Comparison of ENCODE assay signal across 22 cellular contexts in genomic region chr14:66910306-66910705, GRCh38.
DNase-seq lines count a peak whose midpoint lies in the region; ATAC-seq and TF ChIP-seq lines count a peak whose summit lies in the region.
"Had no signal": no experiment of that assay in that cellular context is flagged by ENCODE, and none has a peak within 500 bp of the region (broad histone marks: within the 10 kb centered on the region; RNA-seq: fewer than 3 reads in every experiment).

No MANE protein-coding gene starts in this region.

- no peak overlapping the region for H2AFZ ChIP-seq in GM23338

- TF ChIP-seq CTCF in fibroblast of villous mesenchyme (IDR thresholded peaks at IDR 0.05; ENCODE audit: insufficient read depth, low read depth, low read length) (no peak), GM23338 (conservative IDR thresholded peaks at IDR 0.05; ENCODE audit: low read depth in 2 of 2) (no peak)

- no peaks in the 10 kb centered on the region for H3K36me3 ChIP-seq in adipocyte (ENCODE audit: control insufficient read depth, insufficient read depth, low read length, severe bottlenecking)
- no peaks in the 10 kb centered on the region for H3K36me3 ChIP-seq in GM23338 (ENCODE audit: insufficient read depth)
- H3K36me3 ChIP-seq: SJSA1 had no signal

- H3K9ac ChIP-seq in adipocyte (ENCODE audit: low read length) = no peak overlapping the region

- H4K20me1 ChIP-seq in GM23338 (replicated peaks; ENCODE audit: insufficient read depth) = no peaks in the 10 kb centered on the region

- H3K4me1 ChIP-seq in adipocyte (ENCODE audit: control insufficient read depth, insufficient read depth, low read length) (no peaks in the 10 kb centered on the region), GM23338 (ENCODE audit: insufficient read depth) (no peaks in the 10 kb centered on the region)
- H3K4me1 ChIP-seq: SJSA1 had no signal

- no peaks in the 10 kb centered on the region for H3K9me2 ChIP-seq in GM23338 (ENCODE audit: insufficient read depth)

- H3K4me3 ChIP-seq in adipocyte (ENCODE audit: low read length) (no peak overlapping the region), fibroblast of villous mesenchyme (ENCODE audit: low read depth, low read length) (no peak overlapping the region), GM23338 (no peak overlapping the region)
- H3K4me3 ChIP-seq: SJSA1 had no signal

- no peaks in the 10 kb centered on the region for H3K27me3 Mint-ChIP-seq in GM23338 (ENCODE audit: insufficient read depth, low read depth, poor library complexity)
- H3K27me3 Mint-ChIP-seq: CD8-positive, alpha-beta memory T cell had no signal

- no peaks in the 10 kb centered on the region for H3F3A ChIP-seq in GM23338 (replicated peaks; ENCODE audit: low read depth)

- no peaks in the 10 kb centered on the region for H3K36me3 Mint-ChIP-seq in GM23338 (ENCODE audit: low read depth)

- no peaks in the 10 kb centered on the region for H3K4me1 Mint-ChIP-seq in GM23338
- H3K4me1 Mint-ChIP-seq: CD8-positive, alpha-beta memory T cell had no signal

- H3K27ac Mint-ChIP-seq in GM23338 = no peak overlapping the region
- H3K27ac Mint-ChIP-seq: CD8-positive, alpha-beta memory T cell had no signal

- DNase-seq in HCEC 1CT = peak; percentile 24
- peak; percentile 41 for DNase-seq in adipocyte (ENCODE audit: low read depth)
- DNase-seq in fibroblast of villous mesenchyme (ENCODE audit: low read depth) = peak; percentile 52
- no peak for DNase-seq in GM23338 (ENCODE audit: low spot score)
- DNase-seq in dermis blood vessel endothelial cell = no peak
- no peak for DNase-seq in activated CD8-positive, alpha-beta memory T cell treated with anti-CD3 and anti-CD28 coated beads, Interleukin-2, amount 50 U/mL, for 4 hours
- DNase-seq in hepatic stellate cell (ENCODE audit: low spot score) = no peak
- DNase-seq: C1 segment of cervical spinal cord; Calu3; CD8-positive, alpha-beta memory T cell; DMS153; GF-D8; H7; KG1; NCI-H1105; NCI-H146; NCI-H2029 treated with DMSO at 0.1 percent for 48 hours; NCI-H226; NCI-H524 treated with DMSO at 0.1 percent for 48 hours; NCI-H82 had no signal

- no peaks in the 10 kb centered on the region for H3K79me2 ChIP-seq in GM23338 (replicated peaks; ENCODE audit: insufficient read depth)

- no peak for ATAC-seq in GM23338
- ATAC-seq: Right ventricle myocardium inferior had no signal

- H3K27me3 ChIP-seq in adipocyte (replicated peaks; ENCODE audit: control insufficient read depth, insufficient read depth, low read length) (no peaks in the 10 kb centered on the region), GM23338 (ENCODE audit: insufficient read depth) (no peaks in the 10 kb centered on the region)
- H3K27me3 ChIP-seq: SJSA1 had no signal

- H3K9me3 ChIP-seq in adipocyte (ENCODE audit: control insufficient read depth, low read length) = no peaks in the 10 kb centered on the region
- H3K9me3 ChIP-seq: SJSA1 had no signal

- H3K4me2 ChIP-seq in GM23338 = no peak overlapping the region

- no peak overlapping the region for H3K27ac ChIP-seq in GM23338 (ENCODE audit: low read depth)
- H3K27ac ChIP-seq: SJSA1 had no signal

- H3K9me3 Mint-ChIP-seq in GM23338 = no peaks in the 10 kb centered on the region

- H3K4me3 Mint-ChIP-seq in GM23338 = no peak overlapping the region
- H3K4me3 Mint-ChIP-seq: CD8-positive, alpha-beta memory T cell had no signal

TF ChIP-seq in GM23338, 12 proteins besides CTCF, POLR2A, EP300 and RAD21:
- TF ChIP-seq JUNB (IDR thresholded peaks at IDR 0.05; ENCODE audit: unreplicated experiment) (no peak), EZH2phosphoT487 (IDR thresholded peaks at IDR 0.05; ENCODE audit: unreplicated experiment) (no peak), ZNF114 (CRISPR knock-in tag; IDR thresholded peaks at IDR 0.05) (no peak)

Comparison
In these comparisons a context has a peak if more than half of its experiments do, and no peak if none do; other contexts are left out.
1. DNase-seq: peak in HCEC 1CT (single experiment), adipocyte (single experiment) and fibroblast of villous mesenchyme (single experiment); none in GM23338 (single experiment), dermis blood vessel endothelial cell (single experiment), activated CD8-positive, alpha-beta memory T cell treated with anti-CD3 and anti-CD28 coated beads, Interleukin-2, amount 50 U/mL, for 4 hours (single experiment) and hepatic stellate cell (single experiment).